In genomic region chr11:1336836-1337646, GRCh38 we compare ENCODE assay signal across 9 cellular contexts. TPM values are rescaled to one million over a fixed set of nuclear protein-coding genes. Genes with fewer than 3 reads are reported as not detected.
DNase-seq lines count a peak whose midpoint lies in the region; ATAC-seq and TF ChIP-seq lines count a peak whose summit lies in the region.
"Had no signal": no experiment of that assay in that cellular context is flagged by ENCODE, and none has a peak within 500 bp of the region (broad histone marks: within the 10 kb centered on the region; RNA-seq: fewer than 3 reads in every experiment).

No MANE protein-coding gene starts in this region.

- no peak for TF ChIP-seq CTCF in BJ (IDR thresholded peaks at IDR 0.05; ENCODE audit: insufficient read depth, low read depth, low read length)

- DNase-seq in BJ (ENCODE audit: low read depth) (no peak), T-cell (peak in 32 of 34 experiments; percentile 17 to 61 (median 42)), NCI-H2171 (lab: John Stamatoyannopoulos, UW) (no peak), HT-29 (ENCODE audit: low spot score) (no peak), LoVo (ENCODE audit: low spot score) (no peak), cerebellar nuclear complex (lab: John Stamatoyannopoulos, UW) (no peak)
- peak; percentile 40 for DNase-seq in effector CD4-positive, alpha-beta T cell
- DNase-seq in naive thymus-derived CD4-positive, alpha-beta T cell = peak; percentile 33 to 68 (median 54)

- no peaks in the 10 kb centered on the region for H3K36me3 Mint-ChIP-seq in T-cell
- H3K36me3 Mint-ChIP-seq in naive thymus-derived CD4-positive, alpha-beta T cell = peaks cover 0 to 5% (median 3%) of the 10 kb centered on the region in 5 donors

- ATAC-seq in T-cell (replicated peaks in 1 of 4) = peak; percentile 51 to 78 (median 56)
- ATAC-seq in naive thymus-derived CD4-positive, alpha-beta T cell = peak; percentile 68

- no peak overlapping the region for H3K27ac Mint-ChIP-seq in T-cell
- H3K27ac Mint-ChIP-seq in naive thymus-derived CD4-positive, alpha-beta T cell = no peak overlapping the region

- no peaks in the 10 kb centered on the region; the same call in 1 of the 2 replicates for H3K27me3 ChIP-seq in BJ (ENCODE audit: control insufficient read depth, insufficient read depth, low read length)
- no peaks in the 10 kb centered on the region for H3K27me3 ChIP-seq in naive thymus-derived CD4-positive, alpha-beta T cell (ENCODE audit: control insufficient read depth in 2 of 2, insufficient read depth in 2 of 2, low read length in 2 of 2)
- H3K27me3 ChIP-seq: SJSA1 had no signal

- CTCF ChIA-PET in BJ (lab: Yijun Ruan, JAX) (no interaction called here), T-cell (lab: Charles Lee) (no interaction called here)
- CTCF ChIA-PET in naive thymus-derived CD4-positive, alpha-beta T cell (lab: Charles Lee) = no interaction called here

- no peaks in the 10 kb centered on the region for H3K36me3 ChIP-seq in BJ (ENCODE audit: control insufficient read depth, insufficient read depth, low read length)
- no peaks in the 10 kb centered on the region for H3K36me3 ChIP-seq in naive thymus-derived CD4-positive, alpha-beta T cell (ENCODE audit: control insufficient read depth in 2 of 3, insufficient read depth in 3 of 3, low read length in 3 of 3)
- H3K36me3 ChIP-seq: SJSA1 had no signal

- H3K4me1 ChIP-seq in naive thymus-derived CD4-positive, alpha-beta T cell (ENCODE audit: control insufficient read depth in 2 of 2, insufficient read depth in 2 of 2, low read length in 2 of 2) = peaks cover 10% of the 10 kb centered on the region in 2 donors

- peak overlapping the region; percentile 28 for H3K4me3 ChIP-seq in BJ (ENCODE audit: low read depth, low read length)
- peak overlapping the region; percentile 17 for H3K4me3 ChIP-seq in naive thymus-derived CD4-positive, alpha-beta T cell (ENCODE audit: low read length)
- H3K4me3 ChIP-seq: SJSA1 had no signal

- intact Hi-C loops in naive thymus-derived CD4-positive, alpha-beta T cell (cut with micrococcal nuclease) = loop anchor here (1.0 to 5.0 kb wide), 5 partner anchors 28 to 235 kb away; partner anchors contain the start of genes BRSK2 (in 2 of the 2), DUSP8 (in 1 of the 2) and TOLLIP (in 1 of the 2)

- H3K4me3 Mint-ChIP-seq in T-cell = no peak overlapping the region
- H3K4me3 Mint-ChIP-seq in naive thymus-derived CD4-positive, alpha-beta T cell = peak overlapping the region in 1 of 10 donors; percentile 9

- no peaks in the 10 kb centered on the region for H3K27me3 Mint-ChIP-seq in T-cell
- H3K27me3 Mint-ChIP-seq in naive thymus-derived CD4-positive, alpha-beta T cell = peaks cover 0 to 18% (median 0%) of the 10 kb centered on the region in 5 donors

- peaks cover 0 to 13% (median 0%) of the 10 kb centered on the region in 3 experiments for H3K9me3 ChIP-seq in naive thymus-derived CD4-positive, alpha-beta T cell (ENCODE audit: control insufficient read depth in 2 of 3, low read length in 3 of 3)
- H3K9me3 ChIP-seq: SJSA1 had no signal

- peak overlapping the region; percentile 40 for H3K27ac ChIP-seq in naive thymus-derived CD4-positive, alpha-beta T cell (ENCODE audit: low read depth, low read length)
- H3K27ac ChIP-seq: SJSA1 had no signal

- peaks cover 12 to 26% (median 19%) of the 10 kb centered on the region in 3 donors for H3K4me1 Mint-ChIP-seq in T-cell
- H3K4me1 Mint-ChIP-seq in naive thymus-derived CD4-positive, alpha-beta T cell = peaks cover 15 to 22% (median 17%) of the 10 kb centered on the region in 7 donors

- peaks cover 0 to 10% (median 4%) of the 10 kb centered on the region in 3 donors for H3K9me3 Mint-ChIP-seq in T-cell
- H3K9me3 Mint-ChIP-seq in naive thymus-derived CD4-positive, alpha-beta T cell = peaks cover 0 to 10% (median 5%) of the 10 kb centered on the region in 11 donors

- POLR2A ChIA-PET in BJ (lab: Charles Lee) = no interaction called here
- POLR2A ChIA-PET in T-cell (lab: Charles Lee) = no interaction called here
- POLR2A ChIA-PET in naive thymus-derived CD4-positive, alpha-beta T cell (lab: Charles Lee) = interaction anchor here (0.6 kb wide), 1 partner anchor 29 kb away, joined by 3 read pairs; no protein-coding TSS in a partner anchor

RNA-seq across cellular contexts. Expression of gene TOLLIP, which starts 27.6 kb away (rescaled TPM):
- polyA plus RNA-seq in BJ (2011; rRNA removed) = 19.7 and 38.3 TPM in 2 replicates
- 26.9 and 32.3 TPM in 2 replicates for polyA minus RNA-seq in BJ (2011; rRNA and poly(A)+ RNA removed)
- total RNA-seq in T-cell = 10 to 100 TPM; 44.4 to 54.1 (median 50.8) TPM
- total RNA-seq in naive thymus-derived CD4-positive, alpha-beta T cell = 10 to 100 TPM; 39.8 to 63.8 (median 48.7) TPM
- polyA plus RNA-seq in naive thymus-derived CD4-positive, alpha-beta T cell = 10 to 100 TPM; 20.9 to 26.5 TPM
- total RNA-seq in HT-29 (2014; rRNA removed; shearing (Covaris generic)) = 53.6 and 91.6 TPM in 2 replicates

RNA-seq across cellular contexts. Expression of gene BRSK2, which starts 52.7 kb away (rescaled TPM):
- 0.18 and 0.28 TPM in 2 replicates for polyA plus RNA-seq in BJ (2011; rRNA removed)
- polyA minus RNA-seq in BJ (2011; rRNA and poly(A)+ RNA removed) = 0.28 TPM in 1 of 2 replicates, not detected in the other
- 1 to 10 TPM in 2 of 5 donors, under 1 TPM in 3; 0.54 to 1.5 (median 0.95) TPM for total RNA-seq in T-cell
- under 1 TPM in 3 of 5 experiments, not detected in 2; 0.27 to 0.51 (median 0.30) TPM for total RNA-seq in naive thymus-derived CD4-positive, alpha-beta T cell
- not detected for polyA plus RNA-seq in naive thymus-derived CD4-positive, alpha-beta T cell
- total RNA-seq in HT-29 (2014; rRNA removed; shearing (Covaris generic)) = 0.52 and 0.76 TPM in 2 replicates

Comparison
In these comparisons a context has a peak if more than half of its experiments do, and no peak if none do; other contexts are left out.
1. DNase-seq: peak in T-cell (32 of 34), effector CD4-positive, alpha-beta T cell (single experiment) and naive thymus-derived CD4-positive, alpha-beta T cell (9 of 9); none in BJ (single experiment), NCI-H2171 (single experiment), HT-29 (single experiment), LoVo (single experiment) and cerebellar nuclear complex (0 of 2).